In genomic region chr2:186433777-186434432, GRCh38 we compare ENCODE assay signal across 6 cellular contexts.
"Had no signal": no experiment of that assay in that cellular context is flagged by ENCODE, and none has a peak within 500 bp of the region (broad histone marks: within the 10 kb centered on the region; RNA-seq: fewer than 3 reads in every experiment).

No MANE protein-coding gene starts in this region.

- DNase-seq: IMR-90, KBM-7, KG1 had no signal

- H3K27ac ChIP-seq: HL-60 had no signal

- FAIRE-seq: HTR-8/SVneo, K562 had no signal

- H3K4me3 ChIP-seq: K562 had no signal
